ENCODE assay signal across 1 cellular context in the genomic region with DNA sequence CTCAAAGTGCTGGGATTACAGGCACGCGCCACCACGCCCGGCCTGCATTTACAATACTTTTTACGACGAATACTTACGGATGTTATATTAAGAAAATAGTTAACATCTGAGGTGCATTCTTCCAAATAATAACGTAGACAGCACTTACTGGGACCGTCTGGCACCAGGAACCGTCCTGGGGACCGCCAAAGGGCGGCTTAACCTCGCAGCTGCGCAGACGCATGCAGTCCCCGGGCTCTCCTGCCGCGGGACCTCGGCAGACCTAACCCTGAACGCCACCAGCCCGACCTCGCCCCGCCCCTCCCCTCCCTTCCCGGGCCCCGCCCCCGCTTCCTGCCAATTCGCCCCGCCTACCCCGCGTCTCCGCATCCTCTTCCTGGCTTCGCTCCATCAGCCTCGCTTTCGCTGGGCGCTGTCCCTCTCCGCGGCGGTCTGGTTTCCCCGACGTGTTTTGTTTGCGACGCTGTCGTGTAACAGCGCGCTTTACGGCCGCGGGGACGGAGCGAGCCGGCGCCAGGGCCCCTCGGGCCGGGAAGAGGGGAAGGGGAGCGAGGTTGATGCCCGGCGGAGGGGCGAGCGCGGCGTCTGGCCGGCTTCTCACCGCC.
TF ChIP-seq lines count a peak whose summit lies in the region.

A gene (plus strand): TSS at position 479 of the 605 bp plus-strand sequence. CDS start 79 bp downstream, at position 558.

TF ChIP-seq in K562, 482 proteins besides CTCF, POLR2A, EP300 and RAD21 (continued from another document):
- TF ChIP-seq RCOR1 (IDR thresholded peaks at IDR 0.05; ENCODE audit: borderline replicate concordance in 1 of 2, low read depth in 2 of 2, low read length in 2 of 2) (peak in 1 of 2 experiments; percentile 55; a peak in 1 of 4 replicates), SIN3A (IDR thresholded peaks at IDR 0.05; ENCODE audit: borderline replicate concordance in 2 of 2, control insufficient read depth in 1 of 2, low read depth in 2 of 2, low read length in 2 of 2) (peak in 1 of 2 experiments; percentile 5; a peak in 1 of 4 replicates), ATF1 (CRISPR knock-in tag; IDR thresholded peaks at IDR 0.05) (peak; percentile 33; the same call in 1 of the 2 replicates), ATF1 (tag; IDR thresholded peaks at IDR 0.05) (peak; percentile 77; the same call in 1 of the 2 replicates), MBD2 (IDR thresholded peaks at IDR 0.05; ENCODE audit: borderline replicate concordance, low read depth) (0 out of 2 replicates have a peak, but pooled peaks have one; percentile 12), PHF21A (IDR thresholded peaks at IDR 0.05; ENCODE audit: borderline replicate concordance, low read depth) (peak; percentile 61; the same call in 1 of the 2 replicates), ZNF41 (CRISPR knock-in tag; conservative IDR thresholded peaks at IDR 0.05) (no peak), GTF2E2 (tag; IDR thresholded peaks at IDR 0.05) (peak; percentile 38; the same call in 1 of the 2 replicates)
- TF ChIP-seq, protein P1, sequence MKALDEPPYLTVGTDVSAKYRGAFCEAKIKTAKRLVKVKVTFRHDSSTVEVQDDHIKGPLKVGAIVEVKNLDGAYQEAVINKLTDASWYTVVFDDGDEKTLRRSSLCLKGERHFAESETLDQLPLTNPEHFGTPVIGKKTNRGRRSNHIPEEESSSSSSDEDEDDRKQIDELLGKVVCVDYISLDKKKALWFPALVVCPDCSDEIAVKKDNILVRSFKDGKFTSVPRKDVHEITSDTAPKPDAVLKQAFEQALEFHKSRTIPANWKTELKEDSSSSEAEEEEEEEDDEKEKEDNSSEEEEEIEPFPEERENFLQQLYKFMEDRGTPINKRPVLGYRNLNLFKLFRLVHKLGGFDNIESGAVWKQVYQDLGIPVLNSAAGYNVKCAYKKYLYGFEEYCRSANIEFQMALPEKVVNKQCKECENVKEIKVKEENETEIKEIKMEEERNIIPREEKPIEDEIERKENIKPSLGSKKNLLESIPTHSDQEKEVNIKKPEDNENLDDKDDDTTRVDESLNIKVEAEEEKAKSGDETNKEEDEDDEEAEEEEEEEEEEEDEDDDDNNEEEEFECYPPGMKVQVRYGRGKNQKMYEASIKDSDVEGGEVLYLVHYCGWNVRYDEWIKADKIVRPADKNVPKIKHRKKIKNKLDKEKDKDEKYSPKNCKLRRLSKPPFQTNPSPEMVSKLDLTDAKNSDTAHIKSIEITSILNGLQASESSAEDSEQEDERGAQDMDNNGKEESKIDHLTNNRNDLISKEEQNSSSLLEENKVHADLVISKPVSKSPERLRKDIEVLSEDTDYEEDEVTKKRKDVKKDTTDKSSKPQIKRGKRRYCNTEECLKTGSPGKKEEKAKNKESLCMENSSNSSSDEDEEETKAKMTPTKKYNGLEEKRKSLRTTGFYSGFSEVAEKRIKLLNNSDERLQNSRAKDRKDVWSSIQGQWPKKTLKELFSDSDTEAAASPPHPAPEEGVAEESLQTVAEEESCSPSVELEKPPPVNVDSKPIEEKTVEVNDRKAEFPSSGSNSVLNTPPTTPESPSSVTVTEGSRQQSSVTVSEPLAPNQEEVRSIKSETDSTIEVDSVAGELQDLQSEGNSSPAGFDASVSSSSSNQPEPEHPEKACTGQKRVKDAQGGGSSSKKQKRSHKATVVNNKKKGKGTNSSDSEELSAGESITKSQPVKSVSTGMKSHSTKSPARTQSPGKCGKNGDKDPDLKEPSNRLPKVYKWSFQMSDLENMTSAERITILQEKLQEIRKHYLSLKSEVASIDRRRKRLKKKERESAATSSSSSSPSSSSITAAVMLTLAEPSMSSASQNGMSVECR (CRISPR knock-in tag; IDR thresholded peaks at IDR 0.05) = peak; percentile 34; the same call in 1 of the 2 replicates
- TF ChIP-seq, protein P2, sequence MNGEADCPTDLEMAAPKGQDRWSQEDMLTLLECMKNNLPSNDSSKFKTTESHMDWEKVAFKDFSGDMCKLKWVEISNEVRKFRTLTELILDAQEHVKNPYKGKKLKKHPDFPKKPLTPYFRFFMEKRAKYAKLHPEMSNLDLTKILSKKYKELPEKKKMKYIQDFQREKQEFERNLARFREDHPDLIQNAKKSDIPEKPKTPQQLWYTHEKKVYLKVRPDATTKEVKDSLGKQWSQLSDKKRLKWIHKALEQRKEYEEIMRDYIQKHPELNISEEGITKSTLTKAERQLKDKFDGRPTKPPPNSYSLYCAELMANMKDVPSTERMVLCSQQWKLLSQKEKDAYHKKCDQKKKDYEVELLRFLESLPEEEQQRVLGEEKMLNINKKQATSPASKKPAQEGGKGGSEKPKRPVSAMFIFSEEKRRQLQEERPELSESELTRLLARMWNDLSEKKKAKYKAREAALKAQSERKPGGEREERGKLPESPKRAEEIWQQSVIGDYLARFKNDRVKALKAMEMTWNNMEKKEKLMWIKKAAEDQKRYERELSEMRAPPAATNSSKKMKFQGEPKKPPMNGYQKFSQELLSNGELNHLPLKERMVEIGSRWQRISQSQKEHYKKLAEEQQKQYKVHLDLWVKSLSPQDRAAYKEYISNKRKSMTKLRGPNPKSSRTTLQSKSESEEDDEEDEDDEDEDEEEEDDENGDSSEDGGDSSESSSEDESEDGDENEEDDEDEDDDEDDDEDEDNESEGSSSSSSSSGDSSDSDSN (IDR thresholded peaks at IDR 0.05; ENCODE audit: borderline replicate concordance in 1 of 2, low read depth in 2 of 2, low read length in 2 of 2) = peak; percentile 62 to 75; a peak in 1 of 4 replicates
- TF ChIP-seq, protein P3, sequence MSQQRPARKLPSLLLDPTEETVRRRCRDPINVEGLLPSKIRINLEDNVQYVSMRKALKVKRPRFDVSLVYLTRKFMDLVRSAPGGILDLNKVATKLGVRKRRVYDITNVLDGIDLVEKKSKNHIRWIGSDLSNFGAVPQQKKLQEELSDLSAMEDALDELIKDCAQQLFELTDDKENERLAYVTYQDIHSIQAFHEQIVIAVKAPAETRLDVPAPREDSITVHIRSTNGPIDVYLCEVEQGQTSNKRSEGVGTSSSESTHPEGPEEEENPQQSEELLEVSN (IDR thresholded peaks at IDR 0.05; ENCODE audit: borderline replicate concordance in 1 of 2, extremely low read depth in 1 of 2, insufficient read depth in 1 of 2, insufficient read length in 1 of 2, low read depth in 1 of 2, low read length in 1 of 2, poor library complexity in 1 of 2, severe bottlenecking in 1 of 2) = peak; percentile 65 to 91
- TF ChIP-seq, protein P4, sequence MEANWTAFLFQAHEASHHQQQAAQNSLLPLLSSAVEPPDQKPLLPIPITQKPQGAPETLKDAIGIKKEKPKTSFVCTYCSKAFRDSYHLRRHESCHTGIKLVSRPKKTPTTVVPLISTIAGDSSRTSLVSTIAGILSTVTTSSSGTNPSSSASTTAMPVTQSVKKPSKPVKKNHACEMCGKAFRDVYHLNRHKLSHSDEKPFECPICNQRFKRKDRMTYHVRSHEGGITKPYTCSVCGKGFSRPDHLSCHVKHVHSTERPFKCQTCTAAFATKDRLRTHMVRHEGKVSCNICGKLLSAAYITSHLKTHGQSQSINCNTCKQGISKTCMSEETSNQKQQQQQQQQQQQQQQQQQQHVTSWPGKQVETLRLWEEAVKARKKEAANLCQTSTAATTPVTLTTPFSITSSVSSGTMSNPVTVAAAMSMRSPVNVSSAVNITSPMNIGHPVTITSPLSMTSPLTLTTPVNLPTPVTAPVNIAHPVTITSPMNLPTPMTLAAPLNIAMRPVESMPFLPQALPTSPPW (CRISPR knock-in tag; IDR thresholded peaks at IDR 0.05) = peak; percentile 86
